ENCODE assay signal across 10 cellular contexts in genomic region chr6:43953794-43954310, GRCh38.
A peak's percentile ranks its signal among the peaks of the same experiment; 100 is the strongest.
DNase-seq lines count a peak whose midpoint lies in the region; ATAC-seq and TF ChIP-seq lines count a peak whose summit lies in the region.
"Had no signal": no experiment of that assay in that cellular context is flagged by ENCODE, and none has a peak within 500 bp of the region (broad histone marks: within the 10 kb centered on the region; RNA-seq: fewer than 3 reads in every experiment).

No MANE protein-coding gene starts in this region.

- H3K27me3 ChIP-seq in heart right ventricle, result peaks cover 0 to 18% (median 0%) of the 10 kb centered on the region in 7 donors
- H3K27me3 ChIP-seq: Peyer's patch had no signal

- H3K27ac ChIP-seq in heart right ventricle, result peak overlapping the region; percentile 70 to 92 (median 88)
- H3K27ac ChIP-seq: Peyer's patch had no signal

- peaks cover 0 to 19% (median 0%) of the 10 kb centered on the region in 11 donors for H3K9me3 ChIP-seq in heart right ventricle
- H3K9me3 ChIP-seq: Peyer's patch had no signal

- H3K27ac Mint-ChIP-seq in progenitor cell of endocrine pancreas, result no peak overlapping the region

- WGBS in heart right ventricle, 2 donors, result 32 to 36% methylated on average over 8 of the region's 8 CpGs

- peaks cover 7% of the 10 kb centered on the region for H3K4me1 Mint-ChIP-seq in progenitor cell of endocrine pancreas (ENCODE audit: low read depth)

- ATAC-seq in heart right ventricle (peak; percentile 50 to 76 (median 68)), HG03521 (IDR thresholded peaks at IDR 0.05; ENCODE audit: unreplicated experiment) (no peak)
- ATAC-seq: stimulated activated naive CD8-positive, alpha-beta T cell treated with anti-CD3 and anti-CD28 coated beads, Interleukin-15, Interleukin-2, amounts not matched to agents 100 U/mL and 50 U/mL, for 24 hours had no signal

- no peaks in the 10 kb centered on the region for H3K27me3 Mint-ChIP-seq in progenitor cell of endocrine pancreas

- H3K4me1 ChIP-seq in heart right ventricle, result peaks cover 0 to 43% (median 9%) of the 10 kb centered on the region in 9 donors

- intact Hi-C loops in heart right ventricle (cut with DNase I), result loop anchor here in 8 of 10 donors (1.0 to 10.0 kb wide), 15 partner anchors 38 to 289 kb away; partner anchors contain the start of gene VEGFA (in 2 of the 8)

- DNase-seq in GM12864 (ENCODE audit: low read depth), result no peak
- DNase-seq in heart right ventricle, result peak; percentile 43 to 58
- no peak for DNase-seq in progenitor cell of endocrine pancreas (ENCODE audit: low spot score, unreplicated experiment)
- DNase-seq in NOMO-1 (lab: John Stamatoyannopoulos, UW; ENCODE audit: unreplicated experiment in 2 of 2), result no peak
- DNase-seq in NCI-H1694 (lab: John Stamatoyannopoulos, UW), result no peak
- DNase-seq in hippocampal formation (lab: John Stamatoyannopoulos, UW), result no peak
- DNase-seq: stimulated activated naive CD8-positive, alpha-beta T cell treated with anti-CD3 and anti-CD28 coated beads, Interleukin-15, Interleukin-2, amounts not matched to agents 100 U/mL and 50 U/mL, for 24 hours had no signal

- no peaks in the 10 kb centered on the region for H3K36me3 Mint-ChIP-seq in progenitor cell of endocrine pancreas (ENCODE audit: insufficient read depth)

- H3K9me3 Mint-ChIP-seq in progenitor cell of endocrine pancreas (ENCODE audit: low read depth), result peaks cover 6% of the 10 kb centered on the region

- H3K36me3 ChIP-seq in heart right ventricle, result no peaks in the 10 kb centered on the region
- H3K36me3 ChIP-seq: Peyer's patch had no signal

- H3K4me3 ChIP-seq in GM12864 (ENCODE audit: low read depth, low read length) (no peak overlapping the region), WI38 (ENCODE audit: low read depth, low read length) (no peak overlapping the region), heart right ventricle (no peak overlapping the region)
- H3K4me3 ChIP-seq: Peyer's patch had no signal

- no peak overlapping the region for H3K4me3 Mint-ChIP-seq in progenitor cell of endocrine pancreas (ENCODE audit: low read depth)

- TF ChIP-seq CTCF in GM12864 (IDR thresholded peaks at IDR 0.05; ENCODE audit: low read depth, low read length, missing control alignments), result peak; percentile 16
- peak; percentile 18; the same call in 1 of the 2 replicates for TF ChIP-seq CTCF in WI38 (IDR thresholded peaks at IDR 0.05; ENCODE audit: low read depth, low read length)
- TF ChIP-seq CTCF in heart right ventricle (IDR thresholded peaks at IDR 0.05), result peak in 6 of 9 donors; percentile 27 to 56 (median 45)
- peak; percentile 44 for TF ChIP-seq CTCF in progenitor cell of endocrine pancreas (IDR thresholded peaks at IDR 0.05; ENCODE audit: unreplicated experiment)

Comparison
In these comparisons a context has a peak if more than half of its experiments do, and no peak if none do; other contexts are left out.
1. DNase-seq: peak in heart right ventricle (2 of 2); none in GM12864 (single experiment), progenitor cell of endocrine pancreas (single experiment), NOMO-1 (0 of 2), NCI-H1694 (single experiment) and hippocampal formation (0 of 2).
2. Peak in every context shown above with its lines, with median percentiles within 50 percentile points of each other: CTCF ChIP-seq.